Comparison of ENCODE assay signal across 21 cellular contexts in the genomic region with DNA sequence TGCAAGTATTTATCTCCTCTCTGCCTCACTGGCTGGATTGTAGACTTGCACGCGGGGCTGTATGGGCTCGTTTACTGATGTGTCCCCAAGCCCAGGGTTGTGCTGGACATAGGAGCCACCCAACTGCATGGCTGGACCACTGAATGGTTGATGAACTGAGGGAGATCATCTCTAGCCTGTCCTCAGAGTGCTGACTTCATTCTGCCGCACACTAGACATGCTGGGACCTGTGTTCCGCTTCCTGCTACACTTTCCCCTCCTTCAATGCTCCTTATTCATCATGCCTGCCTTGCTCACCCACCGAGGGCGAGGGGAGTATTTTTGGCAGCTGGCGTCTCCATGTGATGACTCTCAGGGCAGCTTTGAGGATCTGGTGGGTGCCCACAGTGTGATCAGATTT.
"Had no signal": no experiment of that assay in that cellular context is flagged by ENCODE, and none has a peak within 500 bp of the region (broad histone marks: within the 10 kb centered on the region; RNA-seq: fewer than 3 reads in every experiment).

No MANE protein-coding gene starts in this region.

- H3K27ac ChIP-seq: RWPE1 had no signal

- H3K27me3 ChIP-seq: MG63 had no signal

- ATAC-seq: HepG2 had no signal

- H3K36me3 ChIP-seq: MG63 had no signal

- FAIRE-seq: HepG2 had no signal

- H3K9me3 ChIP-seq: MG63, SK-N-SH had no signal

- DNase-seq: IMR-90, Karpas-422, KG1, MG63, NCI-H1092, NCI-H1105 treated with DMSO at 0.1 percent for 48 hours, NCI-H1436, NCI-H187, NCI-H2029, NCI-H2081 treated with DMSO at 0.1 percent for 48 hours, NCI-H2171, NCI-H226, NCI-H446, NCI-H510A, NCI-H69, NCI-H774, SHP77, SK-N-SH, SW 1271 had no signal

- H3K9ac ChIP-seq: SK-N-SH had no signal

- H3K4me2 ChIP-seq: SK-N-SH had no signal

- H3K4me3 ChIP-seq: MG63 had no signal
